In the genomic region with DNA sequence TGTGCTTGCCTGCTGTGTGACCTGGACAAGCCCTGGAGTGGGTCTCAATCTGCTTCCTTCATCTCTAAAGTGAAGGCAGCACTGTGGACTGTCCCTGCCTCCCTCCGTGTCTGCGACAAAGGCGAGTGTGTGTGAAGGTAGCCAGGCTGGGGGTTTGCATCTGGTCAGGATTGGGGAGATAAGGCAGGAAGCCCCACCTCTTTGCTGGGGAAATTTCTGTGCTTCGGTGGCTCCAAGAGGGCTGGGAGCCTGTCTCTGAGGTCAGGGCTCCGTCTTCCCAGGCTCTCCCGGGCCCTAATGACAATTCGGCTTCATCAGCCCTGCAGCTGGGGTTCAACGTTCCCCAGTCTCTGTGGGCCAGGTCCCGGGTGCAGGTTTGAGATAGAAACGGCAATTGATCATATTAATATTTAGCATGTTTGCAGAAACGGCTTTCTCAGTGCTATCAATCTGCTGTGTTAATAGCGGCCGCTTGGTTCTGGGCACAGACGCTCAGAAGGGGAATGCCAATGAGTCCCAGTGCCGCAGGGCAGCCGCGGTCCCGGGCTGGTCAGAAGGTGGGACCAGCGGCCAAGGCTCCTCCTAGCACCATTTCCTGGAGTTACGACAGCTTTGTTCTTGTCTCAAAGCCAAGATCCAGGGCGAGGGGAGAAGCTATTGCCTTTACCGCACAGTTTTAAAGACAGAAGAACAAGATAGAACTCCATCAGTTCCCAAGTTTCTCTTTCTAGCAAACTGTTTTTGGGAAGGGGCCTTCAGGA, we compare ENCODE assay signal across 11 cellular contexts.
DNase-seq lines count a peak whose midpoint lies in the region; ATAC-seq, FAIRE-seq and TF ChIP-seq lines count a peak whose summit lies in the region.
"Had no signal": no experiment of that assay in that cellular context is flagged by ENCODE, and none has a peak within 500 bp of the region (broad histone marks: within the 10 kb centered on the region; RNA-seq: fewer than 3 reads in every experiment).

No MANE protein-coding gene starts in this region.

- H3K4me2 ChIP-seq in HepG2 (ENCODE audit: low read depth, low read length), result no peak overlapping the region

- TF ChIP-seq EP300 in HepG2 (IDR thresholded peaks at IDR 0.05; ENCODE audit: low read depth in 2 of 2, low read length in 2 of 2) (no peak), HepG2 (CRISPR knock-in tag; IDR thresholded peaks at IDR 0.05; ENCODE audit: borderline replicate concordance) (no peak)

- BruUV-seq in HepG2 (replicated peaks; lab: Mats Ljungman, UMichigan), result no TSS peak

- DNase-seq in HepG2 (ENCODE audit: low spot score) (no peak), fibroblast of the conjunctiva (ENCODE audit: low read depth) (peak; percentile 63), aorta (peak; percentile 91 to 92), DMS 273 (lab: John Stamatoyannopoulos, UW; ENCODE audit: unreplicated experiment) (no peak)
- DNase-seq in naive thymus-derived CD4-positive, alpha-beta T cell, result no peak
- DNase-seq in activated CD4-positive, alpha-beta T cell treated with anti-CD3 and anti-CD28 coated beads, Interleukin-2, amount 10 ng/mL, durations not matched to agents 24 days and 14 days, result no peak
- no peak for DNase-seq in naive thymus-derived CD8-positive, alpha-beta T cell
- DNase-seq: cortex of kidney, NCI-H187 had no signal

- no peak overlapping the region for H3K9ac ChIP-seq in liver (ENCODE audit: low read depth in 1 of 2, low read length in 2 of 2)
- H3K9ac ChIP-seq in HepG2 (ENCODE audit: insufficient read depth, low read depth, low read length), result no peak overlapping the region

- intact Hi-C loops in HepG2 (cut with micrococcal nuclease; ENCODE audit: unreplicated experiment), result loop anchor here (10.0 kb wide), 1 partner anchor 60 kb away; no protein-coding TSS in a partner anchor
- intact Hi-C loops in naive thymus-derived CD4-positive, alpha-beta T cell (cut with micrococcal nuclease), result no loop called here
- intact Hi-C loops in aorta (cut with DNase I), result loop anchor here (5.0 kb wide), 2 partner anchors 42 to 47 kb away; no protein-coding TSS in a partner anchor
- intact Hi-C loops in activated CD4-positive, alpha-beta T cell treated with anti-CD3 and anti-CD28 coated beads, Interleukin-2, amount 10 ng/mL, durations not matched to agents 24 days and 14 days (cut with micrococcal nuclease), result no loop called here

- CTCF ChIA-PET in HepG2 (lab: Yijun Ruan, JAX; ENCODE audit: low intra/inter-chr PET ratio, low total read pairs), result no interaction called here
- CTCF ChIA-PET in naive thymus-derived CD4-positive, alpha-beta T cell (lab: Charles Lee), result no interaction called here

- TF ChIP-seq RAD21 in liver (IDR thresholded peaks at IDR 0.05) (no peak), HepG2 (CRISPR knock-in tag; IDR thresholded peaks at IDR 0.05) (no peak)

- H3K9me3 ChIP-seq in liver (ENCODE audit: control insufficient read depth in 4 of 4, low read length in 3 of 4) (no peaks in the 10 kb centered on the region), HepG2 (ENCODE audit: low read length) (no peaks in the 10 kb centered on the region), aorta (ENCODE audit: control insufficient read depth, low read length) (no peaks in the 10 kb centered on the region)
- H3K9me3 ChIP-seq in naive thymus-derived CD4-positive, alpha-beta T cell (ENCODE audit: control insufficient read depth in 2 of 3, low read length in 3 of 3), result no peaks in the 10 kb centered on the region

- no peaks in the 10 kb centered on the region for H4K20me1 ChIP-seq in HepG2 (ENCODE audit: insufficient read depth, low read length)

- H3K4me1 Mint-ChIP-seq in naive thymus-derived CD4-positive, alpha-beta T cell, result peaks cover 0 to 5% (median 0%) of the 10 kb centered on the region in 7 donors
- no peaks in the 10 kb centered on the region for H3K4me1 Mint-ChIP-seq in activated CD4-positive, alpha-beta T cell treated with anti-CD3 and anti-CD28 coated beads, Interleukin-2, amount 10 ng/mL, durations not matched to agents 24 days and 14 days
- H3K4me1 Mint-ChIP-seq in naive thymus-derived CD8-positive, alpha-beta T cell, result peaks cover 0 to 7% (median 4%) of the 10 kb centered on the region in 4 donors

- TF ChIP-seq CTCF in liver (IDR thresholded peaks at IDR 0.05; ENCODE audit: low read depth, low read length, missing input control) (peak; percentile 2), HepG2 (CRISPR knock-in tag; IDR thresholded peaks at IDR 0.05) (no peak)

- H3K4me3 ChIP-seq in liver (ENCODE audit: low read depth in 1 of 3, low read length in 3 of 3) (no peak overlapping the region), HepG2 (replicated peaks in 1 of 3; ENCODE audit: insufficient read depth in 1 of 3, low read depth in 2 of 3, low read length in 3 of 3) (no peak overlapping the region), aorta (ENCODE audit: low read length in 2 of 2) (no peak overlapping the region)
- H3K4me3 ChIP-seq in naive thymus-derived CD4-positive, alpha-beta T cell (ENCODE audit: low read length), result no peak overlapping the region

- H3K27me3 Mint-ChIP-seq in naive thymus-derived CD4-positive, alpha-beta T cell, result peaks cover 13 to 40% (median 32%) of the 10 kb centered on the region in 5 donors
- H3K27me3 Mint-ChIP-seq in activated CD4-positive, alpha-beta T cell treated with anti-CD3 and anti-CD28 coated beads, Interleukin-2, amount 10 ng/mL, durations not matched to agents 24 days and 14 days, result peaks cover 12% of the 10 kb centered on the region
- peaks cover 12 to 45% (median 24%) of the 10 kb centered on the region in 5 donors for H3K27me3 Mint-ChIP-seq in naive thymus-derived CD8-positive, alpha-beta T cell

- H3K27me3 ChIP-seq in liver (ENCODE audit: control insufficient read depth in 4 of 4, insufficient read depth in 4 of 4, low read length in 3 of 4) (no peaks in the 10 kb centered on the region), HepG2 (ENCODE audit: control insufficient read depth in 1 of 2, insufficient read depth in 2 of 2, low read length in 2 of 2) (peaks cover 0 to 3% of the 10 kb centered on the region in 2 experiments; a peak in 2 of 5 replicates), aorta (ENCODE audit: control insufficient read depth in 1 of 2, insufficient read depth in 2 of 2, low read length in 1 of 2) (no peaks in the 10 kb centered on the region)
- no peaks in the 10 kb centered on the region for H3K27me3 ChIP-seq in naive thymus-derived CD4-positive, alpha-beta T cell (ENCODE audit: control insufficient read depth in 2 of 2, insufficient read depth in 2 of 2, low read length in 2 of 2)

- WGBS in liver, result 63% methylated on average over 22 of the region's 22 CpGs
- 54% methylated on average over 14 of the region's 22 CpGs for WGBS in HepG2 (ENCODE audit: low lambda C conversion rate)
- WGBS in aorta, 2 donors, result 2% methylated on average over 22 of the region's 22 CpGs

- in situ Hi-C loops in HepG2 (cut with HindIII; ENCODE audit: extremely low pct_ligation_motif_present, low pct_unique_long_range_greater_than_20kb), result no loop called here

- POLR2A ChIA-PET in HepG2 (lab: Yijun Ruan, JAX), result no interaction called here
- POLR2A ChIA-PET in naive thymus-derived CD4-positive, alpha-beta T cell (lab: Charles Lee), result no interaction called here
- POLR2A ChIA-PET in naive thymus-derived CD8-positive, alpha-beta T cell (lab: Charles Lee), result no interaction called here

- no peak for ATAC-seq in HepG2
- peak; percentile 43 for ATAC-seq in naive thymus-derived CD4-positive, alpha-beta T cell
- peak; percentile 78 for ATAC-seq in aorta (ENCODE audit: low FRiP score)
- ATAC-seq in naive thymus-derived CD8-positive, alpha-beta T cell, result no peak
- ATAC-seq: SK-N-SH treated with all-trans-retinoic acid at 6 μM for 48 hours had no signal

- peaks cover 0 to 3% (median 0%) of the 10 kb centered on the region in 5 donors for H3K36me3 Mint-ChIP-seq in naive thymus-derived CD4-positive, alpha-beta T cell
- no peaks in the 10 kb centered on the region for H3K36me3 Mint-ChIP-seq in activated CD4-positive, alpha-beta T cell treated with anti-CD3 and anti-CD28 coated beads, Interleukin-2, amount 10 ng/mL, durations not matched to agents 24 days and 14 days (ENCODE audit: low read depth)
- peaks cover 0 to 2% (median 0%) of the 10 kb centered on the region in 3 donors for H3K36me3 Mint-ChIP-seq in naive thymus-derived CD8-positive, alpha-beta T cell

- H3K27ac Mint-ChIP-seq in naive thymus-derived CD4-positive, alpha-beta T cell, result no peak overlapping the region
- no peak overlapping the region for H3K27ac Mint-ChIP-seq in activated CD4-positive, alpha-beta T cell treated with anti-CD3 and anti-CD28 coated beads, Interleukin-2, amount 10 ng/mL, durations not matched to agents 24 days and 14 days
- no peak overlapping the region for H3K27ac Mint-ChIP-seq in naive thymus-derived CD8-positive, alpha-beta T cell

- no peaks in the 10 kb centered on the region for H3K36me3 ChIP-seq in liver (ENCODE audit: control insufficient read depth in 4 of 4, insufficient read depth in 3 of 4, low read depth in 1 of 4, low read length in 3 of 4)
- no peaks in the 10 kb centered on the region for H3K36me3 ChIP-seq in HepG2 (replicated peaks in 1 of 2; ENCODE audit: control insufficient read depth in 1 of 2, insufficient read depth in 2 of 2, low read length in 2 of 2)
- H3K36me3 ChIP-seq in naive thymus-derived CD4-positive, alpha-beta T cell (ENCODE audit: control insufficient read depth in 2 of 3, insufficient read depth in 3 of 3, low read length in 3 of 3), result no peaks in the 10 kb centered on the region
- no peaks in the 10 kb centered on the region for H3K36me3 ChIP-seq in aorta (ENCODE audit: control insufficient read depth in 1 of 2, insufficient read depth in 2 of 2, low read length in 1 of 2)

- no peak overlapping the region for H3K4me3 Mint-ChIP-seq in naive thymus-derived CD4-positive, alpha-beta T cell
- no peak overlapping the region for H3K4me3 Mint-ChIP-seq in activated CD4-positive, alpha-beta T cell treated with anti-CD3 and anti-CD28 coated beads, Interleukin-2, amount 10 ng/mL, durations not matched to agents 24 days and 14 days
- H3K4me3 Mint-ChIP-seq in naive thymus-derived CD8-positive, alpha-beta T cell, result no peak overlapping the region

- no peak for FAIRE-seq in HepG2 (lab: Jason Lieb, UNC)

- H3K4me1 ChIP-seq in liver (ENCODE audit: control insufficient read depth in 4 of 4, insufficient read depth in 4 of 4, low read length in 3 of 4) (peaks cover 6 to 24% (median 20%) of the 10 kb centered on the region in 4 donors), HepG2 (ENCODE audit: insufficient read depth, low read length) (peaks cover 22% of the 10 kb centered on the region), aorta (ENCODE audit: control insufficient read depth in 1 of 2, insufficient read depth in 2 of 2, low read length in 2 of 2) (peaks cover 5 to 6% of the 10 kb centered on the region in 2 donors)
- H3K4me1 ChIP-seq in naive thymus-derived CD4-positive, alpha-beta T cell (ENCODE audit: control insufficient read depth in 2 of 2, insufficient read depth in 2 of 2, low read length in 2 of 2), result no peaks in the 10 kb centered on the region

- H3K27ac ChIP-seq in liver (ENCODE audit: low read depth in 1 of 2, low read length in 2 of 2), result peak overlapping the region in 1 of 2 donors; percentile 28
- H3K27ac ChIP-seq in HepG2 (ENCODE audit: extremely low read length, insufficient read depth, low read length), result no peak overlapping the region
- no peak overlapping the region for H3K27ac ChIP-seq in naive thymus-derived CD4-positive, alpha-beta T cell (ENCODE audit: low read depth, low read length)
- H3K27ac ChIP-seq in aorta (ENCODE audit: low read depth in 1 of 2, low read length in 2 of 2), result peak overlapping the region; percentile 79 to 97

- no peak overlapping the region for H2AFZ ChIP-seq in HepG2 (ENCODE audit: low read length)

- H3K79me2 ChIP-seq in HepG2 (ENCODE audit: insufficient read depth, low read length), result no peaks in the 10 kb centered on the region

- TF ChIP-seq POLR2A in HepG2 (IDR thresholded peaks at IDR 0.05; ENCODE audit: insufficient read depth in 1 of 2, low read depth in 2 of 2, low read length in 2 of 2), result no peak

- H3K9me3 Mint-ChIP-seq in naive thymus-derived CD4-positive, alpha-beta T cell, result peaks cover 0 to 3% (median 0%) of the 10 kb centered on the region in 11 donors
- no peaks in the 10 kb centered on the region for H3K9me3 Mint-ChIP-seq in activated CD4-positive, alpha-beta T cell treated with anti-CD3 and anti-CD28 coated beads, Interleukin-2, amount 10 ng/mL, durations not matched to agents 24 days and 14 days
- H3K9me3 Mint-ChIP-seq in naive thymus-derived CD8-positive, alpha-beta T cell, result peaks cover 0 to 2% (median 0%) of the 10 kb centered on the region in 9 donors

Comparison
In these comparisons a context has a peak if more than half of its experiments do, and no peak if none do; other contexts are left out.
1. H3K27ac ChIP-seq: peak in aorta (2 of 2); none in HepG2 (single experiment) and naive thymus-derived CD4-positive, alpha-beta T cell (single experiment).
2. ATAC-seq: peak in naive thymus-derived CD4-positive, alpha-beta T cell (single experiment) and aorta (single experiment); none in HepG2 (single experiment) and naive thymus-derived CD8-positive, alpha-beta T cell (0 of 2).
3. DNase-seq: peak in fibroblast of the conjunctiva (single experiment) and aorta (2 of 2); none in HepG2 (single experiment), naive thymus-derived CD4-positive, alpha-beta T cell (0 of 9), DMS 273 (single experiment), activated CD4-positive, alpha-beta T cell treated with anti-CD3 and anti-CD28 coated beads, Interleukin-2, amount 10 ng/mL, durations not matched to agents 24 days and 14 days (single experiment) and naive thymus-derived CD8-positive, alpha-beta T cell (0 of 10).
4. intact Hi-C loops: an anchor here in HepG2 (10.0 kb wide) and aorta (5.0 kb wide); none called in naive thymus-derived CD4-positive, alpha-beta T cell and activated CD4-positive, alpha-beta T cell treated with anti-CD3 and anti-CD28 coated beads, Interleukin-2, amount 10 ng/mL, durations not matched to agents 24 days and 14 days.